In genomic region chr14:81423504-81423903, GRCh38 we compare ENCODE assay signal across 15 cellular contexts. TPM values are rescaled to one million over a fixed set of nuclear protein-coding genes. Genes with fewer than 3 reads are reported as not detected.
DNase-seq lines count a peak whose midpoint lies in the region; ATAC-seq, FAIRE-seq and TF ChIP-seq lines count a peak whose summit lies in the region.
"Had no signal": no experiment of that assay in that cellular context is flagged by ENCODE, and none has a peak within 500 bp of the region (broad histone marks: within the 10 kb centered on the region; RNA-seq: fewer than 3 reads in every experiment).

No MANE protein-coding gene starts in this region.

- peak overlapping the region; percentile 71 for H3K4me2 ChIP-seq in K562 (ENCODE audit: insufficient read depth, low read length)
- H3K4me2 ChIP-seq in PC-3 (ENCODE audit: low read length), result no peak overlapping the region

- no peaks in the 10 kb centered on the region for H3K9me2 ChIP-seq in PC-3 (replicated peaks; ENCODE audit: low read length)

- H3K79me2 ChIP-seq in K562 (ENCODE audit: control insufficient read depth, insufficient read depth, low read length) (peaks cover 96% of the 10 kb centered on the region), PC-3 (ENCODE audit: low read length) (no peaks in the 10 kb centered on the region)

- peak; percentile 81 for FAIRE-seq in K562 (lab: Jason Lieb, UNC)

- intact Hi-C loops in K562 (cut with micrococcal nuclease) (no loop called here), lower leg skin (cut with DNase I; ENCODE audit: low total_unique reads) (no loop called here), PC-3 (cut with micrococcal nuclease) (no loop called here)
- intact Hi-C loops in CD4-positive, alpha-beta memory T cell (cut with micrococcal nuclease), result no loop called here

- no peaks in the 10 kb centered on the region for H3F3A ChIP-seq in PC-3 (ENCODE audit: low read length, unreplicated experiment)

- POLR2A ChIA-PET in K562 (lab: Yijun Ruan, JAX), result no interaction called here
- POLR2A ChIA-PET in PC-3 (lab: Charles Lee; ENCODE audit: unreplicated experiment), result no interaction called here
- POLR2A ChIA-PET in CD4-positive, alpha-beta memory T cell (lab: Charles Lee; ENCODE audit: partially characterized antibody), result no interaction called here

- TF ChIP-seq EP300 in K562 (IDR thresholded peaks at IDR 0.05; ENCODE audit: low read length), result peak; percentile 86

- H3K9me3 ChIP-seq in K562 (replicated peaks; ENCODE audit: control insufficient read depth, insufficient read depth, low read depth, low read length) (peaks cover 3% of the 10 kb centered on the region; the same call in 1 of the 2 replicates), PC-3 (ENCODE audit: low read length) (no peaks in the 10 kb centered on the region)
- no peaks in the 10 kb centered on the region for H3K9me3 ChIP-seq in CD4-positive, alpha-beta memory T cell (ENCODE audit: control insufficient read depth in 1 of 2, low read length in 2 of 2)

- H3K9me1 ChIP-seq in K562 (ENCODE audit: control insufficient read depth, insufficient read depth, low read length), result no peaks in the 10 kb centered on the region

- no peaks in the 10 kb centered on the region for H3K27me3 ChIP-seq in K562 (ENCODE audit: control insufficient read depth in 2 of 2, insufficient read depth in 2 of 2, low read length in 2 of 2)
- H3K27me3 ChIP-seq in PC-3 (ENCODE audit: low read length), result no peaks in the 10 kb centered on the region
- H3K27me3 ChIP-seq in CD4-positive, alpha-beta memory T cell (ENCODE audit: insufficient read depth, low read length), result no peaks in the 10 kb centered on the region

- H3K4me3 ChIP-seq in K562, result peak overlapping the region; percentile 3; the same call in 1 of the 2 replicates
- no peak overlapping the region for H3K4me3 ChIP-seq in lower leg skin (ENCODE audit: low read depth, poor library complexity, severe bottlenecking)
- no peak overlapping the region for H3K4me3 ChIP-seq in skin epidermis
- no peak overlapping the region for H3K4me3 ChIP-seq in PC-3 (ENCODE audit: low read length)
- H3K4me3 ChIP-seq in CD4-positive, alpha-beta memory T cell (ENCODE audit: low read length in 2 of 2), result no peak overlapping the region

- H3K27ac ChIP-seq in K562 (ENCODE audit: extremely low read depth, low read depth, low read length) (peak overlapping the region; percentile 87), skin epidermis (peak overlapping the region in 16 of 21 experiments; percentile 2 to 74 (median 44)), PC-3 (ENCODE audit: low read length) (no peak overlapping the region)
- no peak overlapping the region for H3K27ac ChIP-seq in CD4-positive, alpha-beta memory T cell (ENCODE audit: low read depth, low read length)

- H3K4me1 ChIP-seq in K562 (replicated peaks in 1 of 2; ENCODE audit: control insufficient read depth in 2 of 2, insufficient read depth in 2 of 2, low read length in 2 of 2) (peaks cover 12 to 48% of the 10 kb centered on the region in 2 experiments; a peak in 4 of 5 replicates), PC-3 (ENCODE audit: insufficient read depth, low read length) (no peaks in the 10 kb centered on the region)
- H3K4me1 ChIP-seq in CD4-positive, alpha-beta memory T cell (ENCODE audit: insufficient read depth, low read length), result no peaks in the 10 kb centered on the region

- CTCF ChIA-PET in K562 (lab: Yijun Ruan, JAX; ENCODE audit: low intra/inter-chr PET ratio) (no interaction called here), PC-3 (lab: Charles Lee) (no interaction called here)
- CTCF ChIA-PET in CD4-positive, alpha-beta memory T cell (lab: Charles Lee; ENCODE audit: partially characterized antibody), result no interaction called here

- H2AFZ ChIP-seq in K562 (ENCODE audit: low read depth, low read length) (peak overlapping the region; percentile 40; the same call in 1 of the 2 replicates), PC-3 (ENCODE audit: low read length) (no peak overlapping the region)

- peak in 1 of 2 experiments; percentile 19; a peak in 2 of 4 replicates for TF ChIP-seq RAD21 in K562 (CRISPR knock-in tag; conservative IDR thresholded peaks at IDR 0.05 in 1 of 2, IDR thresholded peaks at IDR 0.05 in 1 of 2)

- ATAC-seq in K562, result peak; percentile 55
- ATAC-seq in PC-3, result no peak
- no peak for ATAC-seq in HG03442 (IDR thresholded peaks at IDR 0.05; ENCODE audit: unreplicated experiment)

- no peaks in the 10 kb centered on the region for H4K20me1 ChIP-seq in K562 (replicated peaks; ENCODE audit: control insufficient read depth, insufficient read depth, low read length)
- no peaks in the 10 kb centered on the region for H4K20me1 ChIP-seq in PC-3 (ENCODE audit: low read length)

- H3K4me1 Mint-ChIP-seq in CD4-positive, alpha-beta memory T cell, result no peaks in the 10 kb centered on the region
- H3K4me1 Mint-ChIP-seq: central memory CD8-positive, alpha-beta T cell; naive B cell had no signal

- TF ChIP-seq POLR2A in K562 (conservative IDR thresholded peaks at IDR 0.05) (no peak), lower leg skin (IDR thresholded peaks at IDR 0.05) (no peak)

- H3K27ac Mint-ChIP-seq in CD4-positive, alpha-beta memory T cell, result no peak overlapping the region
- H3K27ac Mint-ChIP-seq: naive B cell; T-helper 1 cell treated with Interleukin-12 subunit alpha and Interleukin-12 subunit beta and Interleukin-4 antibody, amounts not matched to agents 30 μg/mL and 1 μg/mL, for 36 hours had no signal

- H3K36me3 Mint-ChIP-seq in CD4-positive, alpha-beta memory T cell, result no peaks in the 10 kb centered on the region

- peaks cover 0 to 3% (median 0%) of the 10 kb centered on the region in 8 donors for H3K9me3 Mint-ChIP-seq in CD4-positive, alpha-beta memory T cell

- 0% methylated on average over 3 of the region's 6 CpGs for WGBS in K562 (ENCODE audit: insufficient coverage, low coverage, missing lambda C conversion rate)
- WGBS in lower leg skin, 2 donors, result 51 to 55% methylated on average over 6 of the region's 6 CpGs

- H3K4me3 Mint-ChIP-seq in CD4-positive, alpha-beta memory T cell, result no peak overlapping the region
- H3K4me3 Mint-ChIP-seq: central memory CD8-positive, alpha-beta T cell; naive B cell; T-helper 1 cell treated with Interleukin-12 subunit alpha and Interleukin-12 subunit beta and Interleukin-4 antibody, amounts not matched to agents 30 μg/mL and 1 μg/mL, for 36 hours had no signal

- H3K36me3 ChIP-seq in K562 (ENCODE audit: control insufficient read depth, insufficient read depth, low read length), result peaks cover 78% of the 10 kb centered on the region
- H3K36me3 ChIP-seq in PC-3 (ENCODE audit: low read depth, low read length), result no peaks in the 10 kb centered on the region
- no peaks in the 10 kb centered on the region for H3K36me3 ChIP-seq in CD4-positive, alpha-beta memory T cell (ENCODE audit: insufficient read depth, low read length)

- BruUV-seq in K562 (replicated peaks; lab: Mats Ljungman, UMichigan), result no TSS peak
- no TSS peak for BruUV-seq in PC-3 (replicated peaks; lab: Mats Ljungman, UMichigan)

- H3K9ac ChIP-seq in K562 (ENCODE audit: insufficient read depth in 1 of 2, low read depth in 2 of 2, low read length in 2 of 2) (peak overlapping the region; percentile 68 to 77; a peak in 3 of 4 replicates), PC-3 (ENCODE audit: low read length) (no peak overlapping the region)

- TF ChIP-seq CTCF in K562 (IDR thresholded peaks at IDR 0.05 in 2 of 3, conservative IDR thresholded peaks at IDR 0.05 in 1 of 3; ENCODE audit: insufficient read depth in 2 of 3, low read depth in 1 of 3, low read length in 3 of 3) (no peak), lower leg skin (IDR thresholded peaks at IDR 0.05) (no peak), PC-3 (conservative IDR thresholded peaks at IDR 0.05; ENCODE audit: low read depth, low read length) (no peak)

- H3K27me3 Mint-ChIP-seq in CD4-positive, alpha-beta memory T cell, result peaks cover 10 to 14% of the 10 kb centered on the region in 2 donors

- in situ Hi-C loops in K562 (cut with MboI), result no loop called here

- DNase-seq in HUDEP-2 (lab: John Stamatoyannopoulos, UW; ENCODE audit: unreplicated experiment in 76 of 76) (peak in 73 of 76 experiments; percentile 20 to 92 (median 69)), K562 (ENCODE audit: extremely low read depth in 1 of 4, low spot score in 3 of 4) (peak in 2 of 4 experiments; percentile 71 to 84), lower leg skin (ENCODE audit: low spot score in 2 of 2) (peak; percentile 41 to 90), PC-3 (no peak), LoVo (ENCODE audit: low spot score) (no peak)
- no peak for DNase-seq in CD4-positive, alpha-beta memory T cell
- DNase-seq: activated CD4-positive, alpha-beta T cell treated with anti-CD3 and anti-CD28 coated beads, Interleukin-2, amount 50 U/mL, for 4 hours; activated gamma-delta T cell treated with Interleukin-2 at 50 U/mL for 16 hours; naive B cell; NCI-H2171 had no signal

TF ChIP-seq in K562, 482 proteins besides CTCF, POLR2A, EP300 and RAD21 (continues in another document):
- TF ChIP-seq TBP (optimal IDR thresholded peaks at IDR 0.05; ENCODE audit: low read depth, low read length) (peak; percentile 35), ETV6 (IDR thresholded peaks at IDR 0.05; ENCODE audit: borderline replicate concordance in 1 of 2, low read depth in 2 of 2, low read length in 1 of 2) (peak; percentile 47 to 96; a peak in 3 of 4 replicates), ETV6 (CRISPR knock-in tag; IDR thresholded peaks at IDR 0.05; ENCODE audit: borderline replicate concordance) (no peak), MCM3 (IDR thresholded peaks at IDR 0.05) (no peak), ZNF589 (CRISPR knock-in tag; IDR thresholded peaks at IDR 0.05; ENCODE audit: low read depth) (0 out of 2 replicates have a peak, but pooled peaks have one; percentile 63)

RNA-seq across cellular contexts. Expression of gene STON2, which starts 23.4 kb away (rescaled TPM):
- 206 and 247 TPM in 2 replicates for total RNA-seq in K562 (2011; cell fraction: chromatin; rRNA removed; ENCODE audit: low replicate concordance)
- total RNA-seq in K562 (2011; cell fraction: nucleolus; rRNA removed), result 93.6 and 103 TPM in 2 replicates
- total RNA-seq in K562 (2011; cell fraction: nucleoplasm; rRNA removed), result 120 and 144 TPM in 2 replicates
- total RNA-seq in K562 (2014; rRNA removed), result 54.6 and 61.6 TPM in 2 replicates
- total RNA-seq in K562 (2014; rRNA removed; fragmentation: Illumina TruSeq; extraction: Trizol), result 90.6 and 106 TPM in 2 replicates
- 68.5 and 69.6 TPM in 2 replicates for total RNA-seq in K562 (2015; rRNA removed; fragmentation: Illumina TruSeq; extraction: Trizol)
- total RNA-seq in K562 (2021), result 89.4 and 99.3 TPM in 2 replicates
- 53.5 and 54.6 TPM in 2 replicates for polyA plus RNA-seq in K562 (2011; rRNA removed)
- 28.3 and 33.4 TPM in 2 replicates for polyA plus RNA-seq in K562 (2011; cell fraction: cytosol; rRNA removed)
- polyA plus RNA-seq in K562 (2011; cell fraction: nucleus; rRNA removed), result 48.4 and 72.1 TPM in 2 replicates
- 18.9 and 21.5 TPM in 2 replicates for polyA plus RNA-seq in K562 (2012)
- polyA plus RNA-seq in K562 (2014; fragmentation: Illumina TruSeq; extraction: Trizol), result 24.1 and 24.8 TPM in 2 replicates
- polyA plus RNA-seq in K562 (2014; fragmentation: Nextera tagmentation; extraction: Ambion mirVana), result 10 to 100 TPM in 1 of 2 experiments, 1 to 10 TPM in 1; 7.8 to 30.2 TPM
- 20.2 and 24.9 TPM in 2 replicates for polyA plus RNA-seq in K562 (2014; rRNA removed)
- polyA minus RNA-seq in K562 (2011; rRNA and poly(A)+ RNA removed), result 207 and 259 TPM in 2 replicates
- 91.1 and 132 TPM in 2 replicates for polyA minus RNA-seq in K562 (2011; cell fraction: cytosol; rRNA and poly(A)+ RNA removed)
- 127 and 151 TPM in 2 replicates for polyA minus RNA-seq in K562 (2011; cell fraction: nucleus; rRNA and poly(A)+ RNA removed)
- 10 to 100 TPM; 12.5 to 21.8 (median 16.1) TPM for total RNA-seq in lower leg skin
- 12.3 and 16.1 TPM in 2 replicates for total RNA-seq in PC-3 (2014; rRNA removed)
- not detected for total RNA-seq in CD4-positive, alpha-beta memory T cell
- not detected for polyA plus RNA-seq in CD4-positive, alpha-beta memory T cell
- polyA plus RNA-seq: BJ had no signal

Comparison
In these comparisons a context has a peak if more than half of its experiments do, and no peak if none do; other contexts are left out.
1. DNase-seq: peak in HUDEP-2 (73 of 76) and lower leg skin (2 of 2); none in PC-3 (single experiment), LoVo (single experiment) and CD4-positive, alpha-beta memory T cell (0 of 5).
2. H3K27ac ChIP-seq: peak in K562 (single experiment) and skin epidermis (16 of 21); none in PC-3 (single experiment) and CD4-positive, alpha-beta memory T cell (single experiment).
3. RNA of gene STON2, which starts 23.4 kb away (total RNA-seq): 54.6 to 247 TPM in K562, 12.5 to 21.8 TPM in lower leg skin and 12.3 to 16.1 TPM in PC-3; not detected in CD4-positive, alpha-beta memory T cell; every median in the first group is over 10 times any median in the second.